ENCODE assay signal across 9 cellular contexts in the genomic region with DNA sequence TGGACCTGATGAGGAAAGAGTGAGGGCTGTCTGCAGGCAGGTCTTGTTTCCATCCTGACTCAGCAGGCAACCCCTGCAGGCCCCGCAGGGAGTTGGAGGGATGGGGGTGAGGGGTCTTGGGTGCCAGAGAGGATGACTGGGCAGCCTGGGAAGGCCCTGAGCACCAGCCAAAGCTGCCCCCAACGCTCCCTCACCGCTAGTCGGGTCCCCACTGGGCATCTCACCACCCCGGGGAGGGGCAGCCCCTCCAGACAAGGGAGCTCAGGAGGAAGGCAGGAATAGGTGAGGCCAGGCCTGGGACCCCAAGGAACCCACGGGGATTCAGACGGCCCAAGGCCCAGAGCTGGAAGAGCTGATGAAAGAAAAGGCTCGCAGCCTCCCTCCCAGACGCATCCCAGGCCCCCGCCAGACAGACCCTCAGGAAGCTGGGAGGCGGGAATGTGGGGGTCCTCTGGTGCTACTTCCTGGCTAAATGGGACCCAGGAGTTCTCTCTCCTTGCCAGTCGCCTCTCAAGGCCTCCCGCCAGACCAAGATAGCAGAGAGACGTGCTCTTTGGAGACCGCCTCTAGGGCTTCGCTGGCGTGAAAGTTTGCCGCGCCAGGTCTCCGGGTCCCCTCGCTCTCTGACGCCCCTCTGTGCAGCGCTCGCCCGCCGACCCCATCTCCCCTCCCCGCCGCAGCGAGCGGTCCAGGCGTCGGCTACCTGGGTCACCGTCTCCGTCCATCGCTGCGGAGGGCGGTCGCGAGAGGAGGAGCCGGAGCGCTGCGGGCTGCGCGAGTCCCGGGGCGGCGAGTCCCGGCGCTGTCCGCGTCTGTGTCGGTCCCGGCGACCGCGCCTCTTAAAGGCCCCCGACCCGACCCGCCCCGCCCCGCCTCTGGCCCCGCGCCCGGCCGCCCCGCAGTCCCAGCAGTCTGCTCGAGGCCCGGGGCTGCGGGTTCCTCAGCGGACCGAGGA. TPM values are rescaled to one million over a fixed set of nuclear protein-coding genes. Genes with fewer than 3 reads are reported as not detected.
DNase-seq lines count a peak whose midpoint lies in the region; ATAC-seq, FAIRE-seq and TF ChIP-seq lines count a peak whose summit lies in the region.
"Had no signal": no experiment of that assay in that cellular context is flagged by ENCODE, and none has a peak within 500 bp of the region (broad histone marks: within the 10 kb centered on the region; RNA-seq: fewer than 3 reads in every experiment).

A gene with protein sequence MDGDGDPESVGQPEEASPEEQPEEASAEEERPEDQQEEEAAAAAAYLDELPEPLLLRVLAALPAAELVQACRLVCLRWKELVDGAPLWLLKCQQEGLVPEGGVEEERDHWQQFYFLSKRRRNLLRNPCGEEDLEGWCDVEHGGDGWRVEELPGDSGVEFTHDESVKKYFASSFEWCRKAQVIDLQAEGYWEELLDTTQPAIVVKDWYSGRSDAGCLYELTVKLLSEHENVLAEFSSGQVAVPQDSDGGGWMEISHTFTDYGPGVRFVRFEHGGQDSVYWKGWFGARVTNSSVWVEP (minus strand): TSS at position 814 of the 955 bp plus-strand sequence. CDS start 89 bp downstream, at position 725.

- peaks cover 4 to 31% of the 10 kb centered on the region in 2 experiments; a peak in 2 of 3 replicates for H3K36me3 ChIP-seq in HEK293 (ENCODE audit: control insufficient read depth in 2 of 2, insufficient read depth in 1 of 2, low read length in 2 of 2)
- H3K36me3 ChIP-seq in pancreas = no peaks in the 10 kb centered on the region

- H3K9me3 Mint-ChIP-seq in activated CD8-positive, alpha-beta T cell treated with anti-CD3 and anti-CD28 coated beads, Interleukin-2, amount 10 ng/mL, durations not matched to agents 7 days and 5 days (ENCODE audit: insufficient read depth) = no peaks in the 10 kb centered on the region

- FAIRE-seq in pancreas (lab: Jason Lieb, UNC) = no peak

- intact Hi-C loops in pancreas (cut with DNase I) = loop anchor here in 2 of 3 donors (5.0 to 10.0 kb wide), 2 partner anchors 63 to 71 kb away; no protein-coding TSS in a partner anchor

- H3K9me3 ChIP-seq in HEK293 (ENCODE audit: control insufficient read depth, insufficient read depth, low read depth, low read length) = no peaks in the 10 kb centered on the region
- H3K9me3 ChIP-seq in pancreas = no peaks in the 10 kb centered on the region

- H3K27ac ChIP-seq in HEK293 (ENCODE audit: extremely low read depth, low read depth, low read length) (no peak within 1 kb of the TSS), pancreas (peak within 1 kb of the TSS; percentile 51 to 91 (median 80))

- peak within 1 kb of the TSS; percentile 74 for H3K4me3 Mint-ChIP-seq in activated CD8-positive, alpha-beta T cell treated with anti-CD3 and anti-CD28 coated beads, Interleukin-2, amount 10 ng/mL, durations not matched to agents 7 days and 5 days

- H3K4me1 ChIP-seq in HEK293 (ENCODE audit: control insufficient read depth, insufficient read depth, low read length) (no peaks in the 10 kb centered on the region), pancreas (peaks cover 5 to 24% (median 17%) of the 10 kb centered on the region in 3 donors)

- 11% methylated on average over 59 to 71 of the region's 71 CpGs for WGBS in pancreas, 2 donors

- no peak within 1 kb of the TSS for H3K27ac Mint-ChIP-seq in activated CD8-positive, alpha-beta T cell treated with anti-CD3 and anti-CD28 coated beads, Interleukin-2, amount 10 ng/mL, durations not matched to agents 7 days and 5 days

- no peak for TF ChIP-seq CTCF in HEK293 (tag by site-specific recombination; IDR thresholded peaks at IDR 0.05)
- no peak for TF ChIP-seq CTCF in pancreas (IDR thresholded peaks at IDR 0.05)

- no peaks in the 10 kb centered on the region for H3K27me3 ChIP-seq in pancreas

- POLR2A ChIA-PET in HEK293 (lab: Yijun Ruan, JAX) = interaction anchor here (0.6 to 1.4 kb wide), 6 partner anchors 10 to 391 kb away, joined by 3 to 9 read pairs (median 4); a partner anchor contains a TSS
- POLR2A ChIA-PET in activated CD8-positive, alpha-beta T cell treated with anti-CD3 and anti-CD28 coated beads, Interleukin-2, amount 10 ng/mL, durations not matched to agents 7 days and 5 days (lab: Charles Lee) = interaction anchor here (2.3 to 4.2 kb wide), 3 partner anchors 10 to 254 kb away, joined by 11 to 30 read pairs (median 24); a partner anchor contains a TSS

- peak within 1 kb of the TSS; percentile 65 for H3K4me3 ChIP-seq in HEK293 (ENCODE audit: low read depth, low read length)
- H3K4me3 ChIP-seq in pancreas = peak within 1 kb of the TSS; percentile 43 to 71 (median 56)

- peak; percentile 22 for DNase-seq in COLO668 (lab: John Stamatoyannopoulos, UW; ENCODE audit: unreplicated experiment)
- DNase-seq in activated CD8-positive, alpha-beta T cell treated with anti-CD3 and anti-CD28 coated beads, Interleukin-2, amount 10 ng/mL, durations not matched to agents 7 days and 5 days = no peak
- peak; percentile 58 for DNase-seq in germinal center (ENCODE audit: low spot score)
- peak in 4 of 6 donors; percentile 68 to 87 (median 80) for DNase-seq in pancreas
- no peak for DNase-seq in NCI-H510A (lab: John Stamatoyannopoulos, UW)
- no peak for DNase-seq in NK-92 treated with Interleukin-12 subunit alpha and Interleukin-12 subunit beta, amount 100 ng/mL, for 24 hours (lab: John Stamatoyannopoulos, UW)

- ATAC-seq in activated CD8-positive, alpha-beta T cell treated with anti-CD3 and anti-CD28 coated beads, Interleukin-2, amount 10 ng/mL, durations not matched to agents 7 days and 5 days = peak; percentile 19
- ATAC-seq in pancreas (peak; percentile 46 to 57 (median 51)), GM18861 (IDR thresholded peaks at IDR 0.05; ENCODE audit: unreplicated experiment) (no peak)

- peaks cover 40% of the 10 kb centered on the region for H3K4me1 Mint-ChIP-seq in activated CD8-positive, alpha-beta T cell treated with anti-CD3 and anti-CD28 coated beads, Interleukin-2, amount 10 ng/mL, durations not matched to agents 7 days and 5 days (ENCODE audit: low read depth)

- CTCF ChIA-PET in HEK293 (lab: Yijun Ruan, JAX) = interaction anchor here (0.7 to 1.9 kb wide), 7 partner anchors 10 to 616 kb away, joined by 3 to 15 read pairs (median 5); a partner anchor contains a TSS
- CTCF ChIA-PET in activated CD8-positive, alpha-beta T cell treated with anti-CD3 and anti-CD28 coated beads, Interleukin-2, amount 10 ng/mL, durations not matched to agents 7 days and 5 days (lab: Charles Lee) = interaction anchor here (1.1 to 7.2 kb wide), 4 partner anchors 10 to 238 kb away, joined by 3 to 86 read pairs (median 22); a partner anchor contains a TSS

- peaks cover 2% of the 10 kb centered on the region for H3K27me3 Mint-ChIP-seq in activated CD8-positive, alpha-beta T cell treated with anti-CD3 and anti-CD28 coated beads, Interleukin-2, amount 10 ng/mL, durations not matched to agents 7 days and 5 days (ENCODE audit: low read depth)

- H3K36me3 Mint-ChIP-seq in activated CD8-positive, alpha-beta T cell treated with anti-CD3 and anti-CD28 coated beads, Interleukin-2, amount 10 ng/mL, durations not matched to agents 7 days and 5 days (ENCODE audit: low read depth) = peaks cover 19% of the 10 kb centered on the region

TF ChIP-seq in HEK293, 187 proteins besides CTCF, POLR2A, EP300 and RAD21:
- TF ChIP-seq GLIS2 (tag by site-specific recombination; IDR thresholded peaks at IDR 0.05) = peak; percentile 72
- peak; percentile 11; the same call in 1 of the 2 replicates for TF ChIP-seq ZIC2 (tag by site-specific recombination; IDR thresholded peaks at IDR 0.05)
- no peak for TF ChIP-seq ZNF324 (tag by site-specific recombination; IDR thresholded peaks at IDR 0.05)

RNA-seq across cellular contexts. Expression of the gene that starts here (rescaled TPM):
- total RNA-seq in activated CD8-positive, alpha-beta T cell treated with anti-CD3 and anti-CD28 coated beads, Interleukin-2, amount 10 ng/mL, durations not matched to agents 7 days and 5 days = 1 to 10 TPM; 5.6 to 6.0 TPM
- total RNA-seq in pancreas = 10 to 100 TPM; 27.5 to 75.6 (median 43.7) TPM
- polyA plus RNA-seq in pancreas = 10 to 100 TPM; 25.3 to 58.6 TPM
- total RNA-seq: LHCN-M2 had no signal

Comparison
In these comparisons a context has a peak if more than half of its experiments do, and no peak if none do; other contexts are left out.
1. RNA of the gene that starts here (total RNA-seq): 27.5 to 75.6 TPM in pancreas; 5.6 to 6.0 TPM in activated CD8-positive, alpha-beta T cell treated with anti-CD3 and anti-CD28 coated beads, Interleukin-2, amount 10 ng/mL, durations not matched to agents 7 days and 5 days; every median in the first group is over 4 times any median in the second.
2. DNase-seq: peak in COLO668 (single experiment), germinal center (single experiment) and pancreas (4 of 6); none in activated CD8-positive, alpha-beta T cell treated with anti-CD3 and anti-CD28 coated beads, Interleukin-2, amount 10 ng/mL, durations not matched to agents 7 days and 5 days (single experiment), NCI-H510A (single experiment) and NK-92 treated with Interleukin-12 subunit alpha and Interleukin-12 subunit beta, amount 100 ng/mL, for 24 hours (single experiment).